ENCODE assay signal across 8 cellular contexts in the genomic region with DNA sequence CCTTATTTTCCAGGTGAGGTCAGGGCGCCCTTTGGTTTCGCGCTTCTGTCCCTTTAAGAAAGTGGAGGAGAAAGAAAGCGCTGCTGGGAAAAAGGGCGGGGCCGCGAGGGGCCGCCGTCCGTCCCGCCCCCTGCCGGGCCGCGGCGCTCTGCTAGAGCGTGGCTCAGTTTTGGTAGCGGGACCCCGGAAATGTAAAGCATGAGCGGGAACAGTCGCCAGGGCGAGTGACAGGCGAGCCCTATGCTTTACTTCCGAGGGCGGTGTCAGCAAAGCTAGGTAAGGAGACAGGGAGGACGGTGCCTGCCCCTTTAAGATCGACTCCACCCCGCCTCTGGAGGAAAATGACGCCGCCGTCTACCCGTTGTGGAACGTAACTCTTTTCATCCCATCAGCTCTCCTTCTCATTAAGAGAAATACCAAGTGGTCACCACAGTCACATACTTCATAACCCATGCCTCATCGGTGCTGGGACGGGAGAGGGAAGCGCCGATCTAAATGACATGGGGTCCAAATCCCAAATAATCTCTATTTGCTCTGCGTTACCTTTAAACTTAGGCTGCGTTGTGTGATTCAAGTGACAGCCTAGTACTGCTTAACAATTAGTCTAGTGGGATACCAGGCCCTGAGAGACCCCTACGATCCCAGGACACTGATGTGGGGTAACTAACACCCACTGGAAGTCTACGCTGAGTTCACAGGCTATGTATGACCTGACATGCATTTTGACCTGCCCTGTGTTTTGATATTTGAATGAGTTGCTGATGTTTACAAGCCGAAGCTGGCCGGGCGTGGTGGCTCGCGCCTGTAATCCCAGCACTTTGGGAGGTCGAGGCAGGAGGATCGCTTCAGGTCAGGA. TPM values are rescaled to one million over a fixed set of nuclear protein-coding genes. Genes with fewer than 3 reads are reported as not detected.
DNase-seq lines count a peak whose midpoint lies in the region; ATAC-seq and TF ChIP-seq lines count a peak whose summit lies in the region.

A gene with protein sequence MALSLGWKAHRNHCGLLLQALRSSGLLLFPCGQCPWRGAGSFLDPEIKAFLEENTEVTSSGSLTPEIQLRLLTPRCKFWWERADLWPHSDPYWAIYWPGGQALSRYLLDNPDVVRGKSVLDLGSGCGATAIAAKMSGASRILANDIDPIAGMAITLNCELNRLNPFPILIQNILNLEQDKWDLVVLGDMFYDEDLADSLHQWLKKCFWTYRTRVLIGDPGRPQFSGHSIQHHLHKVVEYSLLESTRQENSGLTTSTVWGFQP (plus strand): TSS at position 602 of the 856 bp plus-strand sequence. CDS start 2,266 bp downstream, outside the sequence.

- TF ChIP-seq CTCF in GM13977 (IDR thresholded peaks at IDR 0.05; ENCODE audit: extremely low read depth, insufficient read depth, missing control alignments) (peak; percentile 18), ascending aorta (IDR thresholded peaks at IDR 0.05) (peak in 2 of 3 experiments; percentile 27 to 50), vagina (IDR thresholded peaks at IDR 0.05) (peak in 2 of 3 experiments; percentile 52 to 66)

- H3K4me3 ChIP-seq in ascending aorta: peak within 1 kb of the TSS; percentile 68 to 82
- H3K4me3 ChIP-seq in right cardiac atrium (ENCODE audit: low read length): peak within 1 kb of the TSS; percentile 88
- H3K4me3 ChIP-seq in vagina: peak within 1 kb of the TSS; percentile 71 to 81

- H3K27me3 ChIP-seq in ascending aorta (no peaks in the 10 kb centered on the region), right cardiac atrium (ENCODE audit: control insufficient read depth, insufficient read depth) (no peaks in the 10 kb centered on the region), vagina (no peaks in the 10 kb centered on the region)

- 6% methylated on average over 47 of the region's 47 CpGs for WGBS in right cardiac atrium

- no peaks in the 10 kb centered on the region for H3K27me3 Mint-ChIP-seq in T-helper 17 cell

- peaks cover 3% of the 10 kb centered on the region for H3K4me1 Mint-ChIP-seq in T-helper 17 cell

- H3K36me3 ChIP-seq in ascending aorta (peaks cover 3% of the 10 kb centered on the region in 2 donors), vagina (no peaks in the 10 kb centered on the region)

- H3K9me3 ChIP-seq in T-helper 17 cell (ENCODE audit: control insufficient read depth, low read length, poor library complexity, severe bottlenecking) (no peaks in the 10 kb centered on the region), ascending aorta (no peaks in the 10 kb centered on the region), right cardiac atrium (ENCODE audit: control insufficient read depth, low read length) (no peaks in the 10 kb centered on the region), vagina (no peaks in the 10 kb centered on the region)

- H3K27ac ChIP-seq in ascending aorta: peak within 1 kb of the TSS; percentile 87 to 95
- H3K27ac ChIP-seq in right cardiac atrium (ENCODE audit: low read length): peak within 1 kb of the TSS; percentile 97
- peak within 1 kb of the TSS; percentile 90 for H3K27ac ChIP-seq in vagina

- intact Hi-C loops in ascending aorta (cut with DNase I): loop anchor here (1.0 to 5.0 kb wide), 4 partner anchors 70 to 1019 kb away; a partner anchor contains a TSS
- intact Hi-C loops in right cardiac atrium (cut with DNase I): loop anchor here in 2 of 4 donors (10.0 kb wide), 2 partner anchors 645 to 995 kb away; no protein-coding TSS in a partner anchor
- intact Hi-C loops in vagina (cut with DNase I): loop anchor here (10.0 kb wide), 3 partner anchors 65 to 645 kb away; a partner anchor contains a TSS

- peak within 1 kb of the TSS; percentile 92 for H3K4me3 Mint-ChIP-seq in T-helper 17 cell

- ATAC-seq in HG02884 (IDR thresholded peaks at IDR 0.05; ENCODE audit: unreplicated experiment): peak; percentile 99
- peak; percentile 99 for ATAC-seq in T-helper 17 cell
- peak; percentile 96 for ATAC-seq in right cardiac atrium

- in situ Hi-C loops in GM13977 (cut with MboI; ENCODE audit: low pct_unique_long_range_greater_than_20kb, low sequenced_read_pairs, unreplicated experiment): loop anchor here (10.0 to 25.0 kb wide), 3 partner anchors 403 to 1028 kb away; a partner anchor contains a TSS

- peak; percentile 91 for DNase-seq in GM13977 (ENCODE audit: low spot score)
- peak; percentile 91 for DNase-seq in NCI-H1694 (lab: John Stamatoyannopoulos, UW)
- peak; percentile 84 to 86 (median 86) for DNase-seq in T-helper 17 cell
- DNase-seq in ascending aorta (ENCODE audit: low spot score in 2 of 2): peak; percentile 67 to 94
- DNase-seq in right cardiac atrium: peak; percentile 85 to 93 (median 93)
- peak; percentile 24 for DNase-seq in pulmonary artery endothelial cell (ENCODE audit: low read depth, low spot score)
- DNase-seq in vagina (ENCODE audit: extremely low spot score in 2 of 2): peak in 1 of 2 donors; percentile 93

- peaks cover 2% of the 10 kb centered on the region for H3K36me3 Mint-ChIP-seq in T-helper 17 cell (ENCODE audit: low read depth)

- H3K27ac Mint-ChIP-seq in T-helper 17 cell: peak within 1 kb of the TSS; percentile 95

- H3K4me1 ChIP-seq in ascending aorta (peaks cover 0 to 3% of the 10 kb centered on the region in 2 donors), right cardiac atrium (ENCODE audit: control insufficient read depth, insufficient read depth, low read length) (no peaks in the 10 kb centered on the region), vagina (peaks cover 15% of the 10 kb centered on the region)

- no peak for TF ChIP-seq POLR2A in vagina (IDR thresholded peaks at IDR 0.05)

RNA-seq across cellular contexts. Expression of the gene that starts here (rescaled TPM):
- total RNA-seq in T-helper 17 cell: 1 to 10 TPM; 1.2 to 1.9 TPM
- total RNA-seq in ascending aorta: 0.64 TPM
- total RNA-seq in right cardiac atrium: 1 to 10 TPM; 4.8 to 6.9 (median 5.8) TPM
- 3.9 TPM for polyA plus RNA-seq in right cardiac atrium
- 2.7 and 3.4 TPM in 2 replicates for total RNA-seq in pulmonary artery endothelial cell
- total RNA-seq in vagina: 0.98 TPM

Comparison
In these comparisons a context has a peak if more than half of its experiments do, and no peak if none do; other contexts are left out.
1. Peak in DNase-seq, H3K4me3 ChIP-seq and H3K27ac ChIP-seq in ascending aorta; RNA of the gene not detected or under 1 TPM.